ENCODE assay signal across 9 cellular contexts in the genomic region with DNA sequence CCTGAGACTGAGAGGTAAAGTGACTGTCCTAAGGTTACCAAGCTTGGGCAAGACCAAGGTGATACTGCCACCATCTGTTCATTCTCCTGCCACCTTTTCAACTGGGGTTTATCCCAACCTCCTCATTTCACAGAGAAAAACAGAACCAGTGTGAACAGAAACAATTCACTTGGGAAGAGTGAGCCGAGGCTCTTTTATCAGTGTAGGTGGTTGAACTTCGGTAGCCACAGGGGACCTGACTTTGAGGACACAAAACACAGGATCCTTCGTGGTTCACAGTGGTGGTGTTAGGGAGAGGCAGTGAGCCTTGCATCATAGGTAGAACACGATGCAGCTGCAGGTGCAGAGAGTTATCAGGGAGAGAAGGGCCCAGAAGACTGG.
DNase-seq lines count a peak whose midpoint lies in the region; ATAC-seq and TF ChIP-seq lines count a peak whose summit lies in the region.
"Had no signal": no experiment of that assay in that cellular context is flagged by ENCODE, and none has a peak within 500 bp of the region (broad histone marks: within the 10 kb centered on the region; RNA-seq: fewer than 3 reads in every experiment).

No MANE protein-coding gene starts in this region.

- peak; percentile 14 for TF ChIP-seq CTCF in psoas muscle (IDR thresholded peaks at IDR 0.05)

- H3K4me1 Mint-ChIP-seq in activated CD4-positive, alpha-beta T cell treated with anti-CD3 and anti-CD28 coated beads, Interleukin-2, amount 10 ng/mL, durations not matched to agents 7 days and 5 days: peaks cover 86% of the 10 kb centered on the region
- H3K4me1 Mint-ChIP-seq in activated naive CD8-positive, alpha-beta T cell treated with anti-CD3 and anti-CD28 coated beads, Interleukin-2, amount 50 U/mL, for 24 hours: peaks cover 99% of the 10 kb centered on the region

- no peak for ATAC-seq in activated naive CD8-positive, alpha-beta T cell treated with anti-CD3 and anti-CD28 coated beads, Interleukin-2, amount 50 U/mL, for 24 hours
- ATAC-seq in psoas muscle (no peak), HG03520 (IDR thresholded peaks at IDR 0.05; ENCODE audit: unreplicated experiment) (no peak), HG02759 (IDR thresholded peaks at IDR 0.05; ENCODE audit: unreplicated experiment) (no peak)

- intact Hi-C loops in psoas muscle (cut with DNase I): no loop called here

- WGBS in psoas muscle, 3 donors: 61 to 81% (median 79%) methylated on average over 4 of the region's 4 CpGs

- TF ChIP-seq EP300 in Ishikawa (IDR thresholded peaks at IDR 0.05; ENCODE audit: borderline replicate concordance): no peak

- peak overlapping the region; percentile 67 for H3K27ac ChIP-seq in psoas muscle

- no peaks in the 10 kb centered on the region for H3K9me3 ChIP-seq in psoas muscle

- H3K4me3 Mint-ChIP-seq in activated CD4-positive, alpha-beta T cell treated with anti-CD3 and anti-CD28 coated beads, Interleukin-2, amount 10 ng/mL, durations not matched to agents 7 days and 5 days: peak overlapping the region; percentile 14
- H3K4me3 Mint-ChIP-seq in activated naive CD8-positive, alpha-beta T cell treated with anti-CD3 and anti-CD28 coated beads, Interleukin-2, amount 50 U/mL, for 24 hours: peak overlapping the region; percentile 64

- CTCF ChIA-PET in activated CD4-positive, alpha-beta T cell treated with anti-CD3 and anti-CD28 coated beads, Interleukin-2, amount 10 ng/mL, durations not matched to agents 7 days and 5 days (lab: Charles Lee): interaction anchor here (0.8 to 1.2 kb wide), 2 partner anchors 10 to 29 kb away, joined by 3 to 5 read pairs; no protein-coding TSS in a partner anchor

- H3K27ac Mint-ChIP-seq in activated CD4-positive, alpha-beta T cell treated with anti-CD3 and anti-CD28 coated beads, Interleukin-2, amount 10 ng/mL, durations not matched to agents 7 days and 5 days: peak overlapping the region; percentile 91
- peak overlapping the region; percentile 94 for H3K27ac Mint-ChIP-seq in activated naive CD8-positive, alpha-beta T cell treated with anti-CD3 and anti-CD28 coated beads, Interleukin-2, amount 50 U/mL, for 24 hours

- no peak for DNase-seq in activated CD4-positive, alpha-beta T cell treated with anti-CD3 and anti-CD28 coated beads, Interleukin-2, amount 10 ng/mL, durations not matched to agents 7 days and 5 days
- DNase-seq in activated CD4-positive, alpha-beta T cell treated with anti-CD3 and anti-CD28 coated beads, Interleukin-2, amount 50 U/mL, for 4 hours: no peak
- no peak for DNase-seq in activated naive CD8-positive, alpha-beta T cell treated with anti-CD3 and anti-CD28 coated beads, Interleukin-2, amount 50 U/mL, for 24 hours
- DNase-seq in psoas muscle (no peak), NCI-H2081 treated with DMSO at 0.1 percent for 48 hours (lab: John Stamatoyannopoulos, UW) (no peak)
- DNase-seq: kidney had no signal

- POLR2A ChIA-PET in activated CD4-positive, alpha-beta T cell treated with anti-CD3 and anti-CD28 coated beads, Interleukin-2, amount 10 ng/mL, durations not matched to agents 7 days and 5 days (lab: Charles Lee): interaction anchor here (0.6 kb wide), 2 partner anchors 32 to 244 kb away, joined by 3 to 5 read pairs; no protein-coding TSS in a partner anchor

- peaks cover 0 to 2% of the 10 kb centered on the region in 2 donors for H3K36me3 ChIP-seq in psoas muscle (ENCODE audit: insufficient read depth in 1 of 2, low read depth in 1 of 2)

- H3K36me3 Mint-ChIP-seq in activated CD4-positive, alpha-beta T cell treated with anti-CD3 and anti-CD28 coated beads, Interleukin-2, amount 10 ng/mL, durations not matched to agents 7 days and 5 days (ENCODE audit: low read depth): peaks cover 50% of the 10 kb centered on the region
- peaks cover 13% of the 10 kb centered on the region for H3K36me3 Mint-ChIP-seq in activated naive CD8-positive, alpha-beta T cell treated with anti-CD3 and anti-CD28 coated beads, Interleukin-2, amount 50 U/mL, for 24 hours (ENCODE audit: low read depth)

- no peaks in the 10 kb centered on the region for H3K27me3 Mint-ChIP-seq in activated CD4-positive, alpha-beta T cell treated with anti-CD3 and anti-CD28 coated beads, Interleukin-2, amount 10 ng/mL, durations not matched to agents 7 days and 5 days
- no peaks in the 10 kb centered on the region for H3K27me3 Mint-ChIP-seq in activated naive CD8-positive, alpha-beta T cell treated with anti-CD3 and anti-CD28 coated beads, Interleukin-2, amount 50 U/mL, for 24 hours

- no peak overlapping the region for H3K4me3 ChIP-seq in psoas muscle

- peaks cover 10% of the 10 kb centered on the region for H3K9me3 Mint-ChIP-seq in activated CD4-positive, alpha-beta T cell treated with anti-CD3 and anti-CD28 coated beads, Interleukin-2, amount 10 ng/mL, durations not matched to agents 7 days and 5 days
- peaks cover 4% of the 10 kb centered on the region for H3K9me3 Mint-ChIP-seq in activated naive CD8-positive, alpha-beta T cell treated with anti-CD3 and anti-CD28 coated beads, Interleukin-2, amount 50 U/mL, for 24 hours

- H3K27me3 ChIP-seq in psoas muscle (ENCODE audit: insufficient read depth in 3 of 3, low read length in 2 of 3): no peaks in the 10 kb centered on the region

- peaks cover 92% of the 10 kb centered on the region for H3K4me1 ChIP-seq in psoas muscle

- TF ChIP-seq RAD21 in Ishikawa (IDR thresholded peaks at IDR 0.05; ENCODE audit: low read depth): peak; percentile 37; the same call in 1 of the 2 replicates

TF ChIP-seq in Ishikawa, 13 proteins besides CTCF, POLR2A, EP300 and RAD21:
- TF ChIP-seq NFIC (IDR thresholded peaks at IDR 0.05): no peak
- no peak for TF ChIP-seq ZBTB7A (IDR thresholded peaks at IDR 0.05; ENCODE audit: low read depth)
- no peak for TF ChIP-seq TCF12 (IDR thresholded peaks at IDR 0.05; ENCODE audit: low read depth)
- no peak for TF ChIP-seq TAF1 (IDR thresholded peaks at IDR 0.05; ENCODE audit: low read depth)
- TF ChIP-seq EGR1 (IDR thresholded peaks at IDR 0.05): no peak
- no peak for TF ChIP-seq CEBPB (IDR thresholded peaks at IDR 0.05)
